ENCODE assay signal across 1 cellular context in genomic region chr17:49369089-49369488, GRCh38.
TF ChIP-seq lines count a peak whose summit lies in the region.

No MANE protein-coding gene starts in this region.

TF ChIP-seq in HepG2, 621 proteins besides CTCF, POLR2A, EP300 and RAD21 (continued from another document):
- TF ChIP-seq, protein P1, sequence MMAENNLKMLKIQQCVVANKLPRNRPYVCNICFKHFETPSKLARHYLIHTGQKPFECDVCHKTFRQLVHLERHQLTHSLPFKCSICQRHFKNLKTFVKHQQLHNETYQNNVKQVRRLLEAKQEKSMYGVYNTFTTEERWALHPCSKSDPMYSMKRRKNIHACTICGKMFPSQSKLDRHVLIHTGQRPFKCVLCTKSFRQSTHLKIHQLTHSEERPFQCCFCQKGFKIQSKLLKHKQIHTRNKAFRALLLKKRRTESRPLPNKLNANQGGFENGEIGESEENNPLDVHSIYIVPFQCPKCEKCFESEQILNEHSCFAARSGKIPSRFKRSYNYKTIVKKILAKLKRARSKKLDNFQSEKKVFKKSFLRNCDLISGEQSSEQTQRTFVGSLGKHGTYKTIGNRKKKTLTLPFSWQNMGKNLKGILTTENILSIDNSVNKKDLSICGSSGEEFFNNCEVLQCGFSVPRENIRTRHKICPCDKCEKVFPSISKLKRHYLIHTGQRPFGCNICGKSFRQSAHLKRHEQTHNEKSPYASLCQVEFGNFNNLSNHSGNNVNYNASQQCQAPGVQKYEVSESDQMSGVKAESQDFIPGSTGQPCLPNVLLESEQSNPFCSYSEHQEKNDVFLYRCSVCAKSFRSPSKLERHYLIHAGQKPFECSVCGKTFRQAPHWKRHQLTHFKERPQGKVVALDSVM (CRISPR knock-in tag; IDR thresholded peaks at IDR 0.05) = peak; percentile 28; the same call in 1 of the 2 replicates
- TF ChIP-seq, protein P2, sequence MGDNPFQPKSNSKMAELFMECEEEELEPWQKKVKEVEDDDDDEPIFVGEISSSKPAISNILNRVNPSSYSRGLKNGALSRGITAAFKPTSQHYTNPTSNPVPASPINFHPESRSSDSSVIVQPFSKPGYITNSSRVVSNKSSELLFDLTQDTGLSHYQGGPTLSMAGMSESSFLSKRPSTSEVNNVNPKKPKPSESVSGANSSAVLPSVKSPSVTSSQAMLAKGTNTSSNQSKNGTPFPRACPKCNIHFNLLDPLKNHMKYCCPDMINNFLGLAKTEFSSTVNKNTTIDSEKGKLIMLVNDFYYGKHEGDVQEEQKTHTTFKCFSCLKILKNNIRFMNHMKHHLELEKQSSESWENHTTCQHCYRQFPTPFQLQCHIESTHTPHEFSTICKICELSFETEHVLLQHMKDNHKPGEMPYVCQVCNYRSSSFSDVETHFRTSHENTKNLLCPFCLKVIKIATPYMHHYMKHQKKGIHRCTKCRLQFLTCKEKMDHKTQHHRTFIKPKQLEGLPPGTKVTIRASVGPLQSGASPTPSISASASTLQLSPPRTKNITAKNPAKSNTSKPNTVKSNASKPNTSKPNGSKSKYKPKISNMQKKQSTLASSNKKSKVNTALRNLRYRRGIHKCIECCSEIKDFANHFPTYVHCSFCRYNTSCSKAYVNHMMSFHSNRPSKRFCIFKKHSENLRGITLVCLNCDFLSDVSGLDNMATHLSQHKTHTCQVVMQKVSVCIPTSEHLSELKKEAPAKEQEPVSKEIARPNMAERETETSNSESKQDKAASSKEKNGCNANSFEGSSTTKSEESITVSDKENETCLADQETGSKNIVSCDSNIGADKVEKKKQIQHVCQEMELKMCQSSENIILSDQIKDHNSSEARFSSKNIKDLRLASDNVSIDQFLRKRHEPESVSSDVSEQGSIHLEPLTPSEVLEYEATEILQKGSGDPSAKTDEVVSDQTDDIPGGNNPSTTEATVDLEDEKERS (CRISPR knock-in tag; IDR thresholded peaks at IDR 0.05) = 0 out of 2 replicates have a peak, but pooled peaks have one; percentile 41
- no peak for TF ChIP-seq FOXK2 (IDR thresholded peaks at IDR 0.05)
- peak; percentile 87 for TF ChIP-seq ZNF460 (CRISPR knock-in tag; IDR thresholded peaks at IDR 0.05; ENCODE audit: borderline replicate concordance)
